ENCODE assay signal across 7 cellular contexts in genomic region chr9:113376634-113377531, GRCh38. TPM values are rescaled to one million over a fixed set of nuclear protein-coding genes. Genes with fewer than 3 reads are reported as not detected.
A peak's percentile ranks its signal among the peaks of the same experiment; 100 is the strongest.
DNase-seq lines count a peak whose midpoint lies in the region; ATAC-seq, FAIRE-seq and TF ChIP-seq lines count a peak whose summit lies in the region.

HDHD3 (minus strand) TSS chr9:113376986; CDS start chr9:113374354, 2,632 bp downstream.

- no TSS peak for BruUV-seq in MCF 10A (replicated peaks; lab: Mats Ljungman, UMichigan)

- peaks cover 12% of the 10 kb centered on the region for H3K36me3 Mint-ChIP-seq in MCF 10A (ENCODE audit: insufficient read depth, unreplicated experiment)

- CTCF ChIA-PET in MCF 10A (lab: Yijun Ruan, JAX), result interaction anchor here (0.7 to 0.9 kb wide), 2 partner anchors 102 to 278 kb away, joined by 3 to 4 read pairs; partner anchors contain the start of gene CDC26

- H3K9me3 Mint-ChIP-seq in MCF 10A (ENCODE audit: unreplicated experiment), result no peaks in the 10 kb centered on the region

- peak within 1 kb of the TSS; percentile 78 for H3K4me3 Mint-ChIP-seq in MCF 10A (ENCODE audit: unreplicated experiment)

- H3K36me3 ChIP-seq in iPS-20b (ENCODE audit: insufficient read depth, low read depth, low read length) (peaks cover 19% of the 10 kb centered on the region), small intestine (ENCODE audit: control insufficient read depth in 2 of 2, insufficient read depth in 2 of 2, low read length in 2 of 2) (peaks cover 4 to 14% of the 10 kb centered on the region in 2 donors)

- H3K4me1 Mint-ChIP-seq in MCF 10A (ENCODE audit: insufficient read depth, unreplicated experiment), result peaks cover 10% of the 10 kb centered on the region

- H3K4me3 ChIP-seq in iPS-20b (ENCODE audit: low read length) (peak within 1 kb of the TSS; percentile 92), small intestine (ENCODE audit: low read depth in 1 of 2, low read length in 2 of 2) (peak within 1 kb of the TSS; percentile 78 to 87)

- peak within 1 kb of the TSS; percentile 81 for H3K9ac ChIP-seq in iPS-20b (ENCODE audit: low read depth, low read length)

- WGBS in small intestine, 3 donors, result 0 to 1% (median 1%) methylated on average over 52 to 74 of the region's 74 CpGs

- TF ChIP-seq CTCF in VCaP (conservative IDR thresholded peaks at IDR 0.05), result no peak
- TF ChIP-seq CTCF in MCF 10A (IDR thresholded peaks at IDR 0.05; ENCODE audit: unreplicated experiment), result no peak

- no peaks in the 10 kb centered on the region for H3K27me3 ChIP-seq in iPS-20b (ENCODE audit: insufficient read depth, low read length)
- no peaks in the 10 kb centered on the region for H3K27me3 ChIP-seq in small intestine (ENCODE audit: control insufficient read depth in 2 of 2, insufficient read depth in 2 of 2, low read length in 2 of 2)

- DNase-seq in NCI-H2029 treated with DMSO at 0.1 percent for 48 hours (lab: John Stamatoyannopoulos, UW) (peak; percentile 67), MCF 10A (ENCODE audit: unreplicated experiment) (peak; percentile 80), small intestine (peak; percentile 93)

- POLR2A ChIA-PET in MCF 10A (lab: Yijun Ruan, JAX), result interaction anchor here (0.6 to 1.8 kb wide), 6 partner anchors 24 to 692 kb away, joined by 3 to 9 read pairs (median 4); partner anchors contain the start of genes ALAD, BSPRY, C9orf43 and CDC26

- H3K9me3 ChIP-seq in iPS-20b (ENCODE audit: insufficient read depth, low read depth, low read length) (no peaks in the 10 kb centered on the region), small intestine (ENCODE audit: control insufficient read depth, low read depth) (no peaks in the 10 kb centered on the region)

- H3K27ac ChIP-seq in VCaP (peak within 1 kb of the TSS; percentile 86), iPS-20b (ENCODE audit: low read length) (peak within 1 kb of the TSS; percentile 65), small intestine (ENCODE audit: low read depth in 1 of 2, low read length in 1 of 2) (peak within 1 kb of the TSS; percentile 95 to 97)

- H3K27me3 Mint-ChIP-seq in MCF 10A (ENCODE audit: insufficient read depth, unreplicated experiment), result no peaks in the 10 kb centered on the region

- H3K27ac Mint-ChIP-seq in MCF 10A (ENCODE audit: low read depth, unreplicated experiment), result peak within 1 kb of the TSS; percentile 64

- intact Hi-C loops in MCF 10A (cut with micrococcal nuclease), result no loop called here

- FAIRE-seq in small intestine (lab: Jason Lieb, UNC), result no peak

- no peaks in the 10 kb centered on the region; the same call in 1 of the 2 replicates for H3K4me1 ChIP-seq in iPS-20b (ENCODE audit: insufficient read depth, low read length)
- peaks cover 5 to 7% of the 10 kb centered on the region in 2 donors for H3K4me1 ChIP-seq in small intestine (ENCODE audit: control insufficient read depth in 2 of 2, insufficient read depth in 1 of 2, low read depth in 1 of 2, low read length in 1 of 2)

- ATAC-seq in GM18511 (IDR thresholded peaks at IDR 0.05; ENCODE audit: unreplicated experiment), result peak; percentile 75
- ATAC-seq in HG02938 (IDR thresholded peaks at IDR 0.05; ENCODE audit: unreplicated experiment), result peak; percentile 77

RNA-seq across cellular contexts. Expression of gene HDHD3, which starts in this region (rescaled TPM):
- 10.1 and 11.5 TPM in 2 replicates for total RNA-seq in MCF 10A (2022)
- 100 to 1,000 TPM in 2 of 3 donors, 10 to 100 TPM in 1; 96.9 to 370 (median 249) TPM for polyA plus RNA-seq in small intestine

Comparison
In these comparisons a context has a peak if more than half of its experiments do, and no peak if none do; other contexts are left out.
1. Peak in every context shown above with its lines: DNase-seq, ATAC-seq, H3K4me3 ChIP-seq and H3K27ac ChIP-seq.